1 cellular context compared by ENCODE assay signal in genomic region chr6:88246654-88247053, GRCh38.
TF ChIP-seq lines count a peak whose summit lies in the region.

No MANE protein-coding gene starts in this region.

TF ChIP-seq in SK-N-SH treated with all-trans-retinoic acid at 6 μM for 48 hours, 23 proteins besides CTCF, POLR2A, EP300 and RAD21 (continued from another document):
- no peak for TF ChIP-seq POU6F1 (CRISPR knock-in tag; IDR thresholded peaks at IDR 0.05; ENCODE audit: borderline replicate concordance, low read depth)
- TF ChIP-seq ZC3H10 (CRISPR knock-in tag; IDR thresholded peaks at IDR 0.05), result no peak
- TF ChIP-seq RARB (CRISPR knock-in tag; IDR thresholded peaks at IDR 0.05), result no peak
- TF ChIP-seq SNAI2 (CRISPR knock-in tag; IDR thresholded peaks at IDR 0.05), result no peak
- no peak for TF ChIP-seq ZNF565 (CRISPR knock-in tag; conservative IDR thresholded peaks at IDR 0.05; ENCODE audit: low read depth)
- no peak for TF ChIP-seq ISL1 (CRISPR knock-in tag; IDR thresholded peaks at IDR 0.05)
- TF ChIP-seq CREB5 (CRISPR knock-in tag; IDR thresholded peaks at IDR 0.05; ENCODE audit: low read depth), result no peak
- TF ChIP-seq TCF4 (CRISPR knock-in tag; IDR thresholded peaks at IDR 0.05; ENCODE audit: borderline replicate concordance), result no peak
- TF ChIP-seq BACH2 (CRISPR knock-in tag; IDR thresholded peaks at IDR 0.05; ENCODE audit: borderline replicate concordance), result no peak
- no peak for TF ChIP-seq TOX (CRISPR knock-in tag; IDR thresholded peaks at IDR 0.05; ENCODE audit: borderline replicate concordance)
- no peak for TF ChIP-seq PPARA (CRISPR knock-in tag; IDR thresholded peaks at IDR 0.05; ENCODE audit: borderline replicate concordance)
